ENCODE assay signal across 8 cellular contexts in the genomic region with DNA sequence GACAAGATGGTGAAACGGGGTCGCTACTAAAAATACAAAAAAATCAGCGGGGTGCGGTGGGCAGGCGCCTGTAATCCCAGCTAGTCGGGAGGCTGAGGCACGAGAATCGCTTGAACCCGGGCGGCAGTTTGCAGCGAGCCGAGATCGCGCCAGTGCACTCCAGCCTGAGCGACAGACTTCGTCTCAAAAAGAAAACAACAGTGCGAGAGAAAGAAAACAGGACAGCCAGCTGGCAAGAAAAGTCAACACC. TPM values are rescaled to one million over a fixed set of nuclear protein-coding genes. Genes with fewer than 3 reads are reported as not detected.
DNase-seq lines count a peak whose midpoint lies in the region; ATAC-seq and TF ChIP-seq lines count a peak whose summit lies in the region.

No MANE protein-coding gene starts in this region.

- H3K4me2 ChIP-seq in hepatocyte, result peak overlapping the region; percentile 76

- H3K27ac ChIP-seq in 22Rv1, result peak overlapping the region; percentile 100
- H3K27ac ChIP-seq in RWPE2 (ENCODE audit: poor library complexity, severe bottlenecking), result peak overlapping the region; percentile 93
- peak overlapping the region; percentile 94 for H3K27ac ChIP-seq in hepatocyte

- peak; percentile 1 for ATAC-seq in GM21423 (IDR thresholded peaks at IDR 0.05; ENCODE audit: unreplicated experiment)
- ATAC-seq in RWPE2 (ENCODE audit: low read depth), result peak; percentile 0
- peak; percentile 5 for ATAC-seq in stimulated activated naive CD8-positive, alpha-beta T cell treated with anti-CD3 and anti-CD28 coated beads, Interleukin-15, amount 100 ng/mL, for 72 hours

- H3K36me3 Mint-ChIP-seq in HFFc6 (ENCODE audit: low read depth), result no peaks in the 10 kb centered on the region

- no peaks in the 10 kb centered on the region for H3K9me2 ChIP-seq in hepatocyte (replicated peaks; ENCODE audit: insufficient read depth)

- no peaks in the 10 kb centered on the region for H3K4me1 Mint-ChIP-seq in stimulated activated naive CD8-positive, alpha-beta T cell treated with anti-CD3 and anti-CD28 coated beads, Interleukin-15, amount 100 ng/mL, for 72 hours
- no peaks in the 10 kb centered on the region; the same call in none of the 2 replicates for H3K4me1 Mint-ChIP-seq in HFFc6 (ENCODE audit: low read depth)

- DNase-seq in RWPE2 (ENCODE audit: low spot score) (no peak), hepatocyte (ENCODE audit: low spot score) (no peak), cerebellar nuclear complex (lab: John Stamatoyannopoulos, UW) (no peak), NCI-H187 treated with DMSO at 0.1 percent for 48 hours (lab: John Stamatoyannopoulos, UW) (no peak), HFFc6 (no peak)
- DNase-seq in stimulated activated naive CD8-positive, alpha-beta T cell treated with anti-CD3 and anti-CD28 coated beads, Interleukin-15, amount 100 ng/mL, for 72 hours, result no peak

- no peak for TF ChIP-seq CTCF in 22Rv1 (IDR thresholded peaks at IDR 0.05)
- TF ChIP-seq CTCF in RWPE2 (IDR thresholded peaks at IDR 0.05; ENCODE audit: poor library complexity, severe bottlenecking), result no peak
- TF ChIP-seq CTCF in hepatocyte (IDR thresholded peaks at IDR 0.05; ENCODE audit: poor library complexity), result no peak
- TF ChIP-seq CTCF in HFFc6 (IDR thresholded peaks at IDR 0.05), result no peak

- H3K4me3 ChIP-seq in RWPE2 (ENCODE audit: severe bottlenecking), result peak overlapping the region; percentile 33
- peak overlapping the region; percentile 23 for H3K4me3 ChIP-seq in hepatocyte

- H3K4me3 Mint-ChIP-seq in stimulated activated naive CD8-positive, alpha-beta T cell treated with anti-CD3 and anti-CD28 coated beads, Interleukin-15, amount 100 ng/mL, for 72 hours, result no peak overlapping the region
- H3K4me3 Mint-ChIP-seq in HFFc6, result no peak overlapping the region

- no peaks in the 10 kb centered on the region for H4K20me1 ChIP-seq in hepatocyte (ENCODE audit: insufficient read depth, poor library complexity, severe bottlenecking)

- 1% methylated on average over 16 of the region's 17 CpGs for WGBS in hepatocyte (ENCODE audit: low lambda C conversion rate, missing lambda C conversion rate)

- H3K4me1 ChIP-seq in RWPE2 (ENCODE audit: insufficient read depth, poor library complexity, severe bottlenecking) (peaks cover 5% of the 10 kb centered on the region), hepatocyte (ENCODE audit: insufficient read depth) (no peaks in the 10 kb centered on the region)

- no peaks in the 10 kb centered on the region for H3K9me3 Mint-ChIP-seq in stimulated activated naive CD8-positive, alpha-beta T cell treated with anti-CD3 and anti-CD28 coated beads, Interleukin-15, amount 100 ng/mL, for 72 hours
- H3K9me3 Mint-ChIP-seq in HFFc6, result no peaks in the 10 kb centered on the region

- no peaks in the 10 kb centered on the region for H3K79me2 ChIP-seq in hepatocyte

- peak overlapping the region; percentile 19 for H2AFZ ChIP-seq in hepatocyte

- peaks cover 7% of the 10 kb centered on the region for H3K27me3 Mint-ChIP-seq in stimulated activated naive CD8-positive, alpha-beta T cell treated with anti-CD3 and anti-CD28 coated beads, Interleukin-15, amount 100 ng/mL, for 72 hours
- peaks cover 6% of the 10 kb centered on the region for H3K27me3 Mint-ChIP-seq in HFFc6 (ENCODE audit: insufficient read depth)

- H3K36me3 ChIP-seq in RWPE2 (ENCODE audit: low read depth) (no peaks in the 10 kb centered on the region), hepatocyte (replicated peaks; ENCODE audit: insufficient read depth, low read depth) (no peaks in the 10 kb centered on the region)

- H3K9me3 ChIP-seq in RWPE2 (ENCODE audit: severe bottlenecking), result no peaks in the 10 kb centered on the region
- H3K9me3 ChIP-seq in hepatocyte (ENCODE audit: low read depth), result no peaks in the 10 kb centered on the region

- H3K27ac Mint-ChIP-seq in stimulated activated naive CD8-positive, alpha-beta T cell treated with anti-CD3 and anti-CD28 coated beads, Interleukin-15, amount 100 ng/mL, for 72 hours, result no peak overlapping the region
- no peak overlapping the region for H3K27ac Mint-ChIP-seq in HFFc6

- no peaks in the 10 kb centered on the region for H3K27me3 ChIP-seq in RWPE2 (ENCODE audit: insufficient read depth, poor library complexity, severe bottlenecking)
- H3K27me3 ChIP-seq in hepatocyte, result no peaks in the 10 kb centered on the region

RNA-seq across cellular contexts. Expression of a gene that starts 0.6 kb away (rescaled TPM):
- total RNA-seq in hepatocyte, result under 0.01 TPM in 2 replicates
- not detected in 2 replicates for polyA plus RNA-seq in hepatocyte
- 1,000 to 10,000 TPM in 5 of 6 experiments, 100 to 1,000 TPM in 1; 743 to 2,047 (median 1,452) TPM for total RNA-seq in HFFc6 (2021; fragmentation: NEBNext Ultra II Directional; extraction: Animal tissue kit (Norgen Biotek cat#: 25700))

RNA-seq across cellular contexts. Expression of a gene that starts 0.7 kb away (rescaled TPM):
- under 0.01 TPM in 2 replicates for total RNA-seq in hepatocyte
- not detected in 2 replicates for polyA plus RNA-seq in hepatocyte
- total RNA-seq in HFFc6 (2021; fragmentation: NEBNext Ultra II Directional; extraction: Animal tissue kit (Norgen Biotek cat#: 25700)), result 1,000 to 10,000 TPM in 4 of 6 experiments, 100 to 1,000 TPM in 2; 766 to 1,512 (median 1,200) TPM

RNA-seq across cellular contexts. Expression of a gene that starts 9.8 kb away (rescaled TPM):
- total RNA-seq in hepatocyte, result 3.9 and 7.7 TPM in 2 replicates
- 3.0 and 5.5 TPM in 2 replicates for polyA plus RNA-seq in hepatocyte
- total RNA-seq in HFFc6 (2021; fragmentation: NEBNext Ultra II Directional; extraction: Animal tissue kit (Norgen Biotek cat#: 25700)), result 1 to 10 TPM in 3 of 6 experiments, under 1 TPM in 3; 0.84 to 2.1 (median 1.1) TPM

RNA-seq across cellular contexts. Expression of a gene that starts 26.8 kb away (rescaled TPM):
- 26.7 and 30.4 TPM in 2 replicates for total RNA-seq in hepatocyte
- polyA plus RNA-seq in hepatocyte, result 61.7 and 69.3 TPM in 2 replicates
- total RNA-seq in HFFc6 (2021; fragmentation: NEBNext Ultra II Directional; extraction: Animal tissue kit (Norgen Biotek cat#: 25700)), result 100 to 1,000 TPM; 219 to 290 (median 253) TPM

RNA-seq across cellular contexts. Expression of a gene that starts 35.2 kb away (rescaled TPM):
- total RNA-seq in hepatocyte, result 8.5 and 24.9 TPM in 2 replicates
- 14.7 and 18.8 TPM in 2 replicates for polyA plus RNA-seq in hepatocyte
- not detected for total RNA-seq in HFFc6 (2021; fragmentation: NEBNext Ultra II Directional; extraction: Animal tissue kit (Norgen Biotek cat#: 25700))

Comparison
In these comparisons a context has a peak if more than half of its experiments do, and no peak if none do; other contexts are left out.
1. RNA of a gene that starts 0.6 kb away (total RNA-seq): 743 to 2,047 TPM in HFFc6; under 0.01 TPM in hepatocyte; every median in the first group is over 100 times any median in the second.
2. RNA of a gene that starts 0.7 kb away (total RNA-seq): 766 to 1,512 TPM in HFFc6; under 0.01 TPM in hepatocyte; every median in the first group is over 100 times any median in the second.
3. Peak in every context shown above with its lines, with median percentiles within 50 percentile points of each other: H3K27ac ChIP-seq and ATAC-seq.